ENCODE assay signal across 12 cellular contexts in genomic region chr3:108035751-108036150, GRCh38. TPM values are rescaled to one million over a fixed set of nuclear protein-coding genes. Genes with fewer than 3 reads are reported as not detected.
A peak's percentile ranks its signal among the peaks of the same experiment; 100 is the strongest.
DNase-seq lines count a peak whose midpoint lies in the region; ATAC-seq and TF ChIP-seq lines count a peak whose summit lies in the region.
"Had no signal": no experiment of that assay in that cellular context is flagged by ENCODE, and none has a peak within 500 bp of the region (broad histone marks: within the 10 kb centered on the region; RNA-seq: fewer than 3 reads in every experiment).

No MANE protein-coding gene starts in this region.

- H3K36me3 Mint-ChIP-seq in IgD-negative memory B cell: peaks cover 3% of the 10 kb centered on the region
- H3K36me3 Mint-ChIP-seq in activated naive CD8-positive, alpha-beta T cell treated with anti-CD3 and anti-CD28 coated beads for 36 hours: peaks cover 32% of the 10 kb centered on the region

- no peaks in the 10 kb centered on the region for H3K27me3 ChIP-seq in DND-41 (ENCODE audit: insufficient read depth, low read length, poor library complexity)
- H3K27me3 ChIP-seq in MM.1S (replicated peaks; ENCODE audit: insufficient read depth, low read length): no peaks in the 10 kb centered on the region
- H3K27me3 ChIP-seq: adrenal gland had no signal

- H3K9ac ChIP-seq in DND-41 (ENCODE audit: low read depth, low read length) (no peak overlapping the region), MM.1S (ENCODE audit: low read length) (no peak overlapping the region)

- H3K27ac ChIP-seq in DND-41 (ENCODE audit: low read length): no peak overlapping the region; the same call in 1 of the 2 replicates
- peak overlapping the region; percentile 3 for H3K27ac ChIP-seq in mesodermal cell (ENCODE audit: low read depth, low read length, severe bottlenecking)
- no peak overlapping the region for H3K27ac ChIP-seq in MM.1S (ENCODE audit: low read length)
- H3K27ac ChIP-seq: adrenal gland had no signal

- 0 out of 2 replicates have a peak, but pooled peaks cover 6% of the 10 kb centered on the region for H3K36me3 ChIP-seq in DND-41 (ENCODE audit: insufficient read depth, low read length)
- no peaks in the 10 kb centered on the region for H3K36me3 ChIP-seq in mesodermal cell (ENCODE audit: control insufficient read depth, insufficient read depth, low read length)
- no peaks in the 10 kb centered on the region for H3K36me3 ChIP-seq in MM.1S (replicated peaks; ENCODE audit: insufficient read depth, low read length)
- H3K36me3 ChIP-seq: adrenal gland had no signal

- ATAC-seq in DND-41 (ENCODE audit: insufficient read depth, low read depth) (peak; percentile 48; the same call in 1 of the 3 replicates), HG03097 (IDR thresholded peaks at IDR 0.05; ENCODE audit: low FRiP score, unreplicated experiment) (no peak), HG03457 (IDR thresholded peaks at IDR 0.05; ENCODE audit: unreplicated experiment) (no peak)
- ATAC-seq: activated CD8-positive, alpha-beta memory T cell treated with anti-CD3 and anti-CD28 coated beads, Interleukin-2, amount 10 ng/mL, durations not matched to agents 7 days and 5 days; left colon had no signal

- DNase-seq in DND-41: no peak
- no peak for DNase-seq in activated naive CD8-positive, alpha-beta T cell treated with anti-CD3 and anti-CD28 coated beads for 36 hours
- DNase-seq in midbrain (lab: John Stamatoyannopoulos, UW): no peak
- DNase-seq in MM.1S: no peak
- DNase-seq: activated CD8-positive, alpha-beta memory T cell treated with anti-CD3 and anti-CD28 coated beads, Interleukin-2, amount 10 ng/mL, durations not matched to agents 7 days and 5 days; left colon; T-helper 1 cell had no signal

- H2AFZ ChIP-seq in DND-41 (ENCODE audit: low read depth, low read length) (no peak overlapping the region), MM.1S (ENCODE audit: low read length) (no peak overlapping the region)

- TF ChIP-seq CTCF in DND-41 (IDR thresholded peaks at IDR 0.05; ENCODE audit: borderline replicate concordance, extremely low read depth, low read length, poor library complexity, severe bottlenecking) (no peak), MM.1S (IDR thresholded peaks at IDR 0.05; ENCODE audit: low read length) (no peak)

- 63 to 90% methylated on average over 4 of the region's 4 CpGs for WGBS in mesodermal cell (ENCODE audit: insufficient coverage in 2 of 2), 2 experiments

- H3K9me3 ChIP-seq in DND-41 (ENCODE audit: insufficient read depth, low read length, severe bottlenecking) (no peaks in the 10 kb centered on the region), mesodermal cell (ENCODE audit: control insufficient read depth, low read length) (no peaks in the 10 kb centered on the region), MM.1S (replicated peaks; ENCODE audit: insufficient read depth, low read length) (no peaks in the 10 kb centered on the region)
- H3K9me3 ChIP-seq: adrenal gland had no signal

- H3K4me3 Mint-ChIP-seq in IgD-negative memory B cell: peak overlapping the region in 1 of 4 donors; percentile 75
- H3K4me3 Mint-ChIP-seq in activated naive CD8-positive, alpha-beta T cell treated with anti-CD3 and anti-CD28 coated beads for 36 hours: no peak overlapping the region
- H3K4me3 Mint-ChIP-seq: activated CD8-positive, alpha-beta memory T cell treated with anti-CD3 and anti-CD28 coated beads, Interleukin-2, amount 10 ng/mL, durations not matched to agents 7 days and 5 days had no signal

- H3K4me3 ChIP-seq in DND-41 (ENCODE audit: low read depth in 1 of 2, low read length in 2 of 2): no peak overlapping the region
- no peak overlapping the region for H3K4me3 ChIP-seq in mesodermal cell (ENCODE audit: extremely low read depth, insufficient read depth, low read length, poor library complexity, severe bottlenecking)
- H3K4me3 ChIP-seq in MM.1S (ENCODE audit: low read length): no peak overlapping the region
- H3K4me3 ChIP-seq: adrenal gland had no signal

- H3K4me1 ChIP-seq in DND-41 (ENCODE audit: insufficient read depth, low read length): no peaks in the 10 kb centered on the region; the same call in 1 of the 2 replicates
- H3K4me1 ChIP-seq in mesodermal cell (ENCODE audit: control insufficient read depth, insufficient read depth, low read length, poor library complexity, severe bottlenecking): peaks cover 22% of the 10 kb centered on the region
- no peaks in the 10 kb centered on the region for H3K4me1 ChIP-seq in MM.1S (ENCODE audit: low read length)

- H3K4me1 Mint-ChIP-seq in IgD-negative memory B cell: peaks cover 21 to 25% (median 23%) of the 10 kb centered on the region in 3 donors
- H3K4me1 Mint-ChIP-seq in activated naive CD8-positive, alpha-beta T cell treated with anti-CD3 and anti-CD28 coated beads for 36 hours: peaks cover 18% of the 10 kb centered on the region

- H3K27ac Mint-ChIP-seq in IgD-negative memory B cell: peak overlapping the region; percentile 12 to 39 (median 31)
- peak overlapping the region; percentile 42 for H3K27ac Mint-ChIP-seq in activated naive CD8-positive, alpha-beta T cell treated with anti-CD3 and anti-CD28 coated beads for 36 hours
- H3K27ac Mint-ChIP-seq: activated CD8-positive, alpha-beta memory T cell treated with anti-CD3 and anti-CD28 coated beads, Interleukin-2, amount 10 ng/mL, durations not matched to agents 7 days and 5 days had no signal

- no peaks in the 10 kb centered on the region for H3K79me2 ChIP-seq in DND-41 (ENCODE audit: insufficient read depth, low read length)
- H3K79me2 ChIP-seq in MM.1S (ENCODE audit: low read length): no peaks in the 10 kb centered on the region

- no peaks in the 10 kb centered on the region for H3K9me3 Mint-ChIP-seq in IgD-negative memory B cell
- no peaks in the 10 kb centered on the region for H3K9me3 Mint-ChIP-seq in activated naive CD8-positive, alpha-beta T cell treated with anti-CD3 and anti-CD28 coated beads for 36 hours

- no peaks in the 10 kb centered on the region for H3K27me3 Mint-ChIP-seq in IgD-negative memory B cell
- no peaks in the 10 kb centered on the region for H3K27me3 Mint-ChIP-seq in activated naive CD8-positive, alpha-beta T cell treated with anti-CD3 and anti-CD28 coated beads for 36 hours
- H3K27me3 Mint-ChIP-seq: activated CD8-positive, alpha-beta memory T cell treated with anti-CD3 and anti-CD28 coated beads, Interleukin-2, amount 10 ng/mL, durations not matched to agents 7 days and 5 days had no signal

- H4K20me1 ChIP-seq in DND-41 (ENCODE audit: insufficient read depth, low read length) (no peaks in the 10 kb centered on the region), MM.1S (ENCODE audit: insufficient read depth, low read length) (no peaks in the 10 kb centered on the region)

- H3F3A ChIP-seq in MM.1S (ENCODE audit: insufficient read depth, low read length): no peaks in the 10 kb centered on the region

- no peak overlapping the region for H3K4me2 ChIP-seq in DND-41 (ENCODE audit: insufficient read depth, low read length)
- H3K4me2 ChIP-seq in MM.1S (ENCODE audit: low read depth, low read length): no peak overlapping the region

- H3K9me2 ChIP-seq in MM.1S (replicated peaks; ENCODE audit: insufficient read depth, low read length): no peaks in the 10 kb centered on the region

RNA-seq across cellular contexts. Expression of gene CD47, which starts 55.1 kb away (rescaled TPM):
- 147 TPM for polyA plus RNA-seq in IgD-negative memory B cell
- 10 to 100 TPM; 84.7 to 85.2 TPM for total RNA-seq in activated naive CD8-positive, alpha-beta T cell treated with anti-CD3 and anti-CD28 coated beads for 36 hours
- polyA plus RNA-seq in mesodermal cell (2013, experiment 1 of 2): 29.2 TPM
- 27.1 TPM for polyA plus RNA-seq in mesodermal cell (2013, experiment 2 of 2)
